8 cellular contexts compared by ENCODE assay signal in the genomic region with DNA sequence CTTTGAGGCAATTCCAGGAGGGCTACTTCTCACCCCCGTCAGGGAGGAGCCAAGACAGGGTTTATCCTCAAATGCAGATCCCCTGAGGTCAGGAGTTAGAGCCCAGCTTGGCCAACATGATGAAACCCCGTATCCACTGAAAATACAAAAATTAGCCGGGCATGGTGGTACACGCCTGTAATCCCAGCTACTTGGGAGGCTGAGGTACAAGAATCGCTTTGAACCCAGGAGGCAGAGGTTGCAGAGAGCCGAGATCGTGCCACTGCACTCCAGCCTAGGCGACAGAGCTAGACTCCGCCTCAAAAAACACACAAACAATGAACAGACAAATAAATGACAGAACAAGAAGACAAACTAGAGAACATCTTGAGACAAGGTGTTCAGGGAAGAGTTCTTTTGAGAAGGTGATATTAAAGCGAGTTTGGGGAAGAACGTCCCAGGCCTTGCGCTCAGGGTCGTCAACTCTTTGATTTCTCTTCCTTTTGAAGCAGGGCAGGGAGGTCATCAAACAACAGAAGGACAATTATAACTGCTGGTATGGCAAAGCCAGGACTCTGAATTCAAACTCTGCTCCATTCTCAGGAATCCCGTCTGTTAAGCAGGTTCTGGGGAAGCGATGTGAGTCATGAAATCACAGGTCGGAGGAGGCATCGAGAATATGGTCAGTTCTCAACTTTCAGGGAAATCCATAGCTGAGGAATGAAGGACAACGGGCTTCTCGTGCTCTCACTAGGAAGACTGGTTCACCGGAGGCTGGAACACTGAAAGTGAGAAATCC. TPM values are rescaled to one million over a fixed set of nuclear protein-coding genes. Genes with fewer than 3 reads are reported as not detected.
A peak's percentile ranks its signal among the peaks of the same experiment; 100 is the strongest.
DNase-seq lines count a peak whose midpoint lies in the region; ATAC-seq and TF ChIP-seq lines count a peak whose summit lies in the region.

No MANE protein-coding gene starts in this region.

- peaks cover 37% of the 10 kb centered on the region for H4K20me1 ChIP-seq in IMR-90 (ENCODE audit: insufficient read depth, low read length)

- peak overlapping the region; percentile 94 for H2AK5ac ChIP-seq in IMR-90 (ENCODE audit: low read depth, low read length)

- H3K4me1 Mint-ChIP-seq in MCF 10A (ENCODE audit: insufficient read depth, unreplicated experiment) (peaks cover 13% of the 10 kb centered on the region), memory B cell (peaks cover 35% of the 10 kb centered on the region)

- intact Hi-C loops in IMR-90 (cut with micrococcal nuclease): loop anchor here (2.0 kb wide), 1 partner anchor 130 kb away; no protein-coding TSS in a partner anchor
- intact Hi-C loops in MCF 10A (cut with micrococcal nuclease): loop anchor here (5.0 to 10.0 kb wide), 2 partner anchors 45 to 72 kb away; no protein-coding TSS in a partner anchor

- TF ChIP-seq CTCF in BJ (IDR thresholded peaks at IDR 0.05; ENCODE audit: insufficient read depth, low read depth, low read length) (no peak), IMR-90 (conservative IDR thresholded peaks at IDR 0.05; ENCODE audit: low read depth, low read length) (no peak), MCF 10A (IDR thresholded peaks at IDR 0.05; ENCODE audit: unreplicated experiment) (no peak)

- peak overlapping the region; percentile 81 for H4K91ac ChIP-seq in IMR-90 (ENCODE audit: insufficient read depth, low read depth, low read length)

- no peak for TF ChIP-seq POLR2A in IMR-90 (IDR thresholded peaks at IDR 0.05; ENCODE audit: low read depth, low read length)

- no peaks in the 10 kb centered on the region for H3K9me3 ChIP-seq in IMR-90 (ENCODE audit: control insufficient read depth, insufficient read depth, low read length)

- H3K56ac ChIP-seq in IMR-90 (ENCODE audit: extremely low read depth, insufficient read depth, low read length): peak overlapping the region; percentile 94

- H2BK120ac ChIP-seq in IMR-90 (ENCODE audit: low read depth, low read length): peak overlapping the region; percentile 64

- peak overlapping the region; percentile 67; the same call in 1 of the 3 replicates for H2BK15ac ChIP-seq in IMR-90 (ENCODE audit: low read depth, low read length)

- POLR2A ChIA-PET in BJ (lab: Charles Lee): no interaction called here
- POLR2A ChIA-PET in IMR-90 (lab: Charles Lee; ENCODE audit: unreplicated experiment): interaction anchor here (0.6 kb wide), 1 partner anchor 260 kb away, joined by 3 read pairs; the partner anchor contains the start of gene ZNF341
- POLR2A ChIA-PET in MCF 10A (lab: Yijun Ruan, JAX): interaction anchor here (0.6 to 6.5 kb wide), 32 partner anchors 9 to 591 kb away, joined by 3 to 122 read pairs (median 6); partner anchors contain the start of genes ACTL10, CBFA2T2, CDK5RAP1 and CHMP4B

- H3K27me3 ChIP-seq in BJ (ENCODE audit: control insufficient read depth, insufficient read depth, low read length) (no peaks in the 10 kb centered on the region), IMR-90 (ENCODE audit: control insufficient read depth, insufficient read depth, low read length) (no peaks in the 10 kb centered on the region)

- no peak for DNase-seq in BJ (ENCODE audit: low read depth)
- DNase-seq in IMR-90: peak; percentile 54
- DNase-seq in MCF 10A (ENCODE audit: unreplicated experiment): no peak
- peak in 1 of 2 donors; percentile 9 for DNase-seq in memory B cell (ENCODE audit: low spot score in 2 of 2)
- no peak for DNase-seq in AG08396 (ENCODE audit: low spot score)
- DNase-seq in NCI-H1436 treated with DMSO at 0.1 percent for 48 hours (lab: John Stamatoyannopoulos, UW): no peak
- no peak for DNase-seq in HuH-7 (ENCODE audit: low spot score)

- ATAC-seq in IMR-90 (ENCODE audit: low read depth) (no peak), memory B cell (ENCODE audit: low read depth) (no peak), GM21717 (IDR thresholded peaks at IDR 0.05; ENCODE audit: unreplicated experiment) (no peak)

- H4K5ac ChIP-seq in IMR-90 (ENCODE audit: low read depth, low read length): peak overlapping the region; percentile 82

- peak overlapping the region; percentile 90 to 96 for H4K8ac ChIP-seq in IMR-90 (ENCODE audit: low read depth in 2 of 2, low read length in 2 of 2)

- H3K4me3 ChIP-seq in BJ (ENCODE audit: low read depth, low read length) (peak overlapping the region; percentile 67), IMR-90 (ENCODE audit: insufficient read depth, low read depth, low read length) (peak overlapping the region; percentile 78)

- H3K14ac ChIP-seq in IMR-90 (replicated peaks; ENCODE audit: low read depth, low read length): peak overlapping the region; percentile 98

- H3K36me3 ChIP-seq in BJ (ENCODE audit: control insufficient read depth, insufficient read depth, low read length): no peaks in the 10 kb centered on the region
- H3K36me3 ChIP-seq in IMR-90 (ENCODE audit: control insufficient read depth, insufficient read depth, low read length): no peaks in the 10 kb centered on the region

- dilution Hi-C loops in IMR-90 (cut with HindIII; ENCODE audit: low sequenced_read_pairs, unreplicated experiment): no loop called here

- peaks cover 15 to 46% of the 10 kb centered on the region in 2 experiments; a peak in 3 of 4 replicates for H3K79me1 ChIP-seq in IMR-90 (ENCODE audit: low read depth in 1 of 2, low read length in 2 of 2)

- H2AK9ac ChIP-seq in IMR-90 (replicated peaks; ENCODE audit: low read depth, low read length, poor library complexity): peak overlapping the region; percentile 92

- CTCF ChIA-PET in BJ (lab: Yijun Ruan, JAX) (interaction anchor here (0.8 to 1.3 kb wide), 3 partner anchors 11 to 129 kb away, joined by 3 to 13 read pairs (median 4); no protein-coding TSS in a partner anchor), IMR-90 (lab: Yijun Ruan, JAX) (interaction anchor here (1.4 to 1.5 kb wide), 2 partner anchors 77 to 129 kb away, joined by 6 read pairs; no protein-coding TSS in a partner anchor), MCF 10A (lab: Yijun Ruan, JAX) (interaction anchor here (0.5 to 1.0 kb wide), 4 partner anchors 47 to 324 kb away, joined by 3 to 5 read pairs (median 3); no protein-coding TSS in a partner anchor)

- H3K4me1 ChIP-seq in IMR-90 (ENCODE audit: control insufficient read depth, insufficient read depth, low read length): peaks cover 8% of the 10 kb centered on the region

- no peak for TF ChIP-seq RAD21 in IMR-90 (IDR thresholded peaks at IDR 0.05; ENCODE audit: low read length)

- in situ Hi-C loops in IMR-90 (cut with MboI; ENCODE audit: low sequenced_read_pairs): no loop called here

- peak overlapping the region; percentile 87 for H3K27ac ChIP-seq in IMR-90 (ENCODE audit: insufficient read depth, low read length)

- WGBS in IMR-90 (ENCODE audit: extremely low coverage in 2 of 2, insufficient read length in 1 of 2), 2 experiments: 57% methylated on average over 7 of the region's 20 CpGs; no CpG with 5 or more reads in 1 of the 2 experiments

- peak overlapping the region; percentile 96 for H3K23ac ChIP-seq in IMR-90 (ENCODE audit: low read depth, low read length)

- peak overlapping the region; percentile 87 for H3K4me2 ChIP-seq in IMR-90 (ENCODE audit: low read depth, low read length)

- peak overlapping the region; percentile 96 for H3K27ac Mint-ChIP-seq in MCF 10A (ENCODE audit: low read depth, unreplicated experiment)
- H3K27ac Mint-ChIP-seq in memory B cell: peak overlapping the region; percentile 96

- H3K36me3 Mint-ChIP-seq in MCF 10A (ENCODE audit: insufficient read depth, unreplicated experiment) (peaks cover 2% of the 10 kb centered on the region), memory B cell (no peaks in the 10 kb centered on the region)

- H3K9me3 Mint-ChIP-seq in MCF 10A (ENCODE audit: unreplicated experiment) (no peaks in the 10 kb centered on the region), memory B cell (no peaks in the 10 kb centered on the region)

- H3K4me3 Mint-ChIP-seq in MCF 10A (ENCODE audit: unreplicated experiment) (peak overlapping the region; percentile 95), memory B cell (peak overlapping the region; percentile 98)

- BruUV-seq in IMR-90 (replicated peaks; lab: Mats Ljungman, UMichigan): TSS peak; percentile 86
- TSS peak; percentile 83 for BruUV-seq in MCF 10A (replicated peaks; lab: Mats Ljungman, UMichigan)

- peak overlapping the region; percentile 76 for H3K18ac ChIP-seq in IMR-90 (ENCODE audit: low read depth, low read length)

- H3K4ac ChIP-seq in IMR-90 (ENCODE audit: low read depth, low read length): peak overlapping the region; percentile 92

- peaks cover 4% of the 10 kb centered on the region; the same call in 1 of the 2 replicates for H3K9me1 ChIP-seq in IMR-90 (ENCODE audit: insufficient read depth, low read length)

- peak overlapping the region; percentile 95 for H2AFZ ChIP-seq in IMR-90 (replicated peaks; ENCODE audit: low read length, poor library complexity)

- H2BK20ac ChIP-seq in IMR-90 (ENCODE audit: low read depth, low read length): 0 out of 2 replicates have a peak overlapping the region, but pooled peaks have one; percentile 37

- H3K27me3 Mint-ChIP-seq in MCF 10A (ENCODE audit: insufficient read depth, unreplicated experiment) (no peaks in the 10 kb centered on the region), memory B cell (no peaks in the 10 kb centered on the region)

- peak overlapping the region; percentile 90 for H3K9ac ChIP-seq in IMR-90 (ENCODE audit: low read depth, low read length)

- peak overlapping the region; percentile 85 for H2BK5ac ChIP-seq in IMR-90 (ENCODE audit: low read depth, low read length, poor library complexity, severe bottlenecking)

TF ChIP-seq in IMR-90, 13 proteins besides CTCF, POLR2A, EP300 and RAD21 (continues in another document):
- TF ChIP-seq, protein P1, sequence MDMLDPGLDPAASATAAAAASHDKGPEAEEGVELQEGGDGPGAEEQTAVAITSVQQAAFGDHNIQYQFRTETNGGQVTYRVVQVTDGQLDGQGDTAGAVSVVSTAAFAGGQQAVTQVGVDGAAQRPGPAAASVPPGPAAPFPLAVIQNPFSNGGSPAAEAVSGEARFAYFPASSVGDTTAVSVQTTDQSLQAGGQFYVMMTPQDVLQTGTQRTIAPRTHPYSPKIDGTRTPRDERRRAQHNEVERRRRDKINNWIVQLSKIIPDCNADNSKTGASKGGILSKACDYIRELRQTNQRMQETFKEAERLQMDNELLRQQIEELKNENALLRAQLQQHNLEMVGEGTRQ (IDR thresholded peaks at IDR 0.05; ENCODE audit: low read depth, low read length): no peak
- TF ChIP-seq MAFK (IDR thresholded peaks at IDR 0.05; ENCODE audit: low read depth, low read length): no peak
- no peak for TF ChIP-seq FOS (IDR thresholded peaks at IDR 0.05; ENCODE audit: low read depth, low read length)
- no peak for TF ChIP-seq RFX5 (IDR thresholded peaks at IDR 0.05; ENCODE audit: low read depth, low read length)
- TF ChIP-seq BHLHE40 (IDR thresholded peaks at IDR 0.05; ENCODE audit: low read depth, low read length): no peak
- TF ChIP-seq MXI1 (IDR thresholded peaks at IDR 0.05; ENCODE audit: borderline replicate concordance, low read depth, low read length): no peak

RNA-seq across cellular contexts. Expression of gene RALY, which starts 1.4 kb away (rescaled TPM):
- polyA plus RNA-seq in BJ (2011; rRNA removed) (93.6 and 144 TPM in 2 replicates), IMR-90 (2012; rRNA removed) (115 and 123 TPM in 2 replicates)
- polyA minus RNA-seq in BJ (2011; rRNA and poly(A)+ RNA removed): 69.1 and 84.8 TPM in 2 replicates
- total RNA-seq in IMR-90 (2012; rRNA removed) (45.8 and 46.2 TPM in 2 replicates), MCF 10A (2022) (113 and 120 TPM in 2 replicates)
- 145 and 250 TPM in 2 replicates for polyA plus RNA-seq in IMR-90 (2012; cell fraction: cytosol; rRNA removed)
- polyA plus RNA-seq in IMR-90 (2012; cell fraction: nucleus; rRNA removed; ENCODE audit: low replicate concordance): 72.9 and 111 TPM in 2 replicates
